13 cellular contexts compared by ENCODE assay signal in genomic region chr11:3857628-3858027, GRCh38. TPM values are rescaled to one million over a fixed set of nuclear protein-coding genes. Genes with fewer than 3 reads are reported as not detected.
DNase-seq lines count a peak whose midpoint lies in the region; ATAC-seq and TF ChIP-seq lines count a peak whose summit lies in the region.
"Had no signal": no experiment of that assay in that cellular context is flagged by ENCODE, and none has a peak within 500 bp of the region (broad histone marks: within the 10 kb centered on the region; RNA-seq: fewer than 3 reads in every experiment).

No MANE protein-coding gene starts in this region.

- H3K9ac ChIP-seq in duodenal mucosa (ENCODE audit: low read depth in 1 of 2, low read length in 2 of 2) = peak overlapping the region in 1 of 2 donors; percentile 6

- CTCF ChIA-PET in Calu3 (lab: Charles Lee) = interaction anchor here (0.7 to 1.1 kb wide), 2 partner anchors 8 to 207 kb away, joined by 4 to 5 read pairs; no protein-coding TSS in a partner anchor

- TF ChIP-seq CTCF in Calu3 (IDR thresholded peaks at IDR 0.05; ENCODE audit: unreplicated experiment) = no peak
- TF ChIP-seq CTCF in NB4 (IDR thresholded peaks at IDR 0.05; ENCODE audit: low read depth, low read length) = no peak
- no peak for TF ChIP-seq CTCF in osteocyte (IDR thresholded peaks at IDR 0.05)

- TF ChIP-seq POLR2A in NB4 (IDR thresholded peaks at IDR 0.05; ENCODE audit: extremely low read depth, insufficient read length) = no peak

- DNase-seq in Calu3 (no peak), NB4 (ENCODE audit: low read depth) (peak; percentile 29), osteocyte (ENCODE audit: extremely low spot score, unreplicated experiment) (no peak), amygdala (lab: John Stamatoyannopoulos, UW) (no peak), AML-193 (lab: John Stamatoyannopoulos, UW) (no peak), NCI-H446 (lab: John Stamatoyannopoulos, UW) (no peak)
- DNase-seq: amniotic stem cell, hippocampal formation, NCI-H2081 treated with DMSO at 0.1 percent for 48 hours, right cardiac atrium, SW 1271 had no signal

- no TSS peak for BruUV-seq in Calu3 (replicated peaks; lab: Mats Ljungman, UMichigan)

- H3K27me3 ChIP-seq in duodenal mucosa (ENCODE audit: control insufficient read depth in 1 of 2, insufficient read depth in 2 of 2, low read length in 2 of 2) = no peaks in the 10 kb centered on the region

- peak overlapping the region; percentile 17 for H3K27ac Mint-ChIP-seq in Calu3 (ENCODE audit: unreplicated experiment)
- H3K27ac Mint-ChIP-seq in osteocyte (ENCODE audit: unreplicated experiment) = no peak overlapping the region

- H3K27me3 Mint-ChIP-seq in Calu3 (ENCODE audit: unreplicated experiment) (no peaks in the 10 kb centered on the region), osteocyte (ENCODE audit: unreplicated experiment) (no peaks in the 10 kb centered on the region)

- H3K27ac ChIP-seq in duodenal mucosa (ENCODE audit: low read depth, low read length) = no peak overlapping the region

- H3K4me1 ChIP-seq in duodenal mucosa (ENCODE audit: control insufficient read depth in 1 of 2, insufficient read depth in 2 of 2, low read length in 2 of 2) = peaks cover 49 to 61% of the 10 kb centered on the region in 2 donors

- H3K36me3 Mint-ChIP-seq in Calu3 (ENCODE audit: insufficient read depth, unreplicated experiment) = peaks cover 31% of the 10 kb centered on the region
- H3K36me3 Mint-ChIP-seq in osteocyte (ENCODE audit: unreplicated experiment) = no peaks in the 10 kb centered on the region

- H3K4me3 ChIP-seq in NB4 (ENCODE audit: low read depth, low read length) = peak overlapping the region; percentile 73
- peak overlapping the region; percentile 18 to 84 for H3K4me3 ChIP-seq in duodenal mucosa (ENCODE audit: low read depth in 1 of 2, low read length in 2 of 2)

- H3K4me1 Mint-ChIP-seq in Calu3 (ENCODE audit: low read depth, unreplicated experiment) (peaks cover 54% of the 10 kb centered on the region), osteocyte (ENCODE audit: unreplicated experiment) (peaks cover 52% of the 10 kb centered on the region)

- intact Hi-C loops in Calu3 (cut with micrococcal nuclease; ENCODE audit: unreplicated experiment) = loop anchor here (2.0 to 5.0 kb wide), 3 partner anchors 47 to 115 kb away; no protein-coding TSS in a partner anchor

- peak overlapping the region; percentile 92 for H3K4me3 Mint-ChIP-seq in Calu3 (ENCODE audit: low read depth, unreplicated experiment)
- H3K4me3 Mint-ChIP-seq in osteocyte (ENCODE audit: unreplicated experiment) = peak overlapping the region; percentile 5

- no peak for ATAC-seq in HG02981 (IDR thresholded peaks at IDR 0.05; ENCODE audit: unreplicated experiment)
- ATAC-seq: right cardiac atrium had no signal

- H3K9me3 Mint-ChIP-seq in Calu3 (ENCODE audit: low read depth, unreplicated experiment) (no peaks in the 10 kb centered on the region), osteocyte (ENCODE audit: unreplicated experiment) (no peaks in the 10 kb centered on the region)

- H3K9me3 ChIP-seq in duodenal mucosa (ENCODE audit: control insufficient read depth in 1 of 2, low read length in 2 of 2) = no peaks in the 10 kb centered on the region

- H3K36me3 ChIP-seq in duodenal mucosa (ENCODE audit: control insufficient read depth in 1 of 2, insufficient read depth in 2 of 2, low read length in 2 of 2) = no peaks in the 10 kb centered on the region

RNA-seq across cellular contexts. Expression of gene STIM1, which starts 2.2 kb away (rescaled TPM):
- 53.7 and 60.1 TPM in 2 replicates for total RNA-seq in Calu3 (2022)
- total RNA-seq in osteocyte = 45.2 and 46.9 TPM in 2 replicates

RNA-seq across cellular contexts. Expression of gene RHOG, which starts 16.9 kb away (rescaled TPM):
- 28.2 and 31.2 TPM in 2 replicates for total RNA-seq in Calu3 (2022)
- total RNA-seq in osteocyte = 44.6 and 46.8 TPM in 2 replicates

RNA-seq across cellular contexts. Expression of gene PGAP2, which starts 49.3 kb away (rescaled TPM):
- total RNA-seq in Calu3 (2022) (35.2 and 38.0 TPM in 2 replicates), osteocyte (20.3 and 22.7 TPM in 2 replicates)
